In the genomic region with DNA sequence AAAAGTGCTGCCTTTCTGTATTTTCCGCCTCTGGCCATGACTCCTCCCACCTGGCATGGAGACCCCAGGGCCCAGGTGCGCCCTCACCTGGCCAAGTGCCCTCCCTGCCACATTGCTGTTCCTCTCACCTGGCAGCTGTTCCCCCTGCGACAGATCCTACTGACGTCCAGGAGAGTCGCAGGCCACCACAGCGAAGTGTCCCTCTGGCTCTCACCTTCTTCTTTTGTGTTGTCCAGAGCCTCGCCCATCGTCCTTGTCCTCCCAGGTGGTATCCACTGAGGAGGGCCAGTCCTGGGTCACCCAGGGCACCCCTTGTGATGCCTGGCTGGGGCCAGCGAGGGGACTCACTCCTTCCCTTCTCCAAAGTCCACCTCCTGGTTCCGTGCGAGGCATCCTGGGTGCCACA, we compare ENCODE assay signal across 8 cellular contexts. TPM values are rescaled to one million over a fixed set of nuclear protein-coding genes. Genes with fewer than 3 reads are reported as not detected.
DNase-seq lines count a peak whose midpoint lies in the region; ATAC-seq and TF ChIP-seq lines count a peak whose summit lies in the region.

No MANE protein-coding gene starts in this region.

- no peak overlapping the region for H3K27ac ChIP-seq in body of pancreas

- no peaks in the 10 kb centered on the region for H3K36me3 Mint-ChIP-seq in natural killer cell

- peaks cover 0 to 15% of the 10 kb centered on the region in 2 donors for H3K4me1 Mint-ChIP-seq in natural killer cell

- TF ChIP-seq CTCF in AG04449 (IDR thresholded peaks at IDR 0.05; ENCODE audit: insufficient read depth, low read length, missing control alignments), result peak; percentile 24
- TF ChIP-seq CTCF in body of pancreas (IDR thresholded peaks at IDR 0.05), result peak; percentile 26 to 68 (median 56)
- no peak for TF ChIP-seq CTCF in natural killer cell (IDR thresholded peaks at IDR 0.05)

- H3K9me3 Mint-ChIP-seq in natural killer cell, result no peaks in the 10 kb centered on the region

- POLR2A ChIA-PET in AG04449 (lab: Yijun Ruan, JAX), result no interaction called here

- H3K4me3 ChIP-seq in AG04449 (ENCODE audit: low read depth, low read length) (no peak overlapping the region), body of pancreas (no peak overlapping the region)

- peak; percentile 50 for ATAC-seq in body of pancreas
- ATAC-seq in natural killer cell, result no peak
- ATAC-seq in HG03565 (IDR thresholded peaks at IDR 0.05; ENCODE audit: unreplicated experiment), result no peak
- ATAC-seq in HG03378 (IDR thresholded peaks at IDR 0.05; ENCODE audit: unreplicated experiment), result no peak
- no peak for ATAC-seq in GM19324 (IDR thresholded peaks at IDR 0.05; ENCODE audit: low FRiP score, unreplicated experiment)

- 39 to 45% methylated on average over 11 of the region's 11 CpGs for WGBS in body of pancreas, 2 donors

- H3K4me3 Mint-ChIP-seq in natural killer cell, result peak overlapping the region; percentile 49

- no peaks in the 10 kb centered on the region for H3K36me3 ChIP-seq in body of pancreas (replicated peaks in 1 of 2; ENCODE audit: insufficient read depth in 1 of 2, low read depth in 2 of 2)

- intact Hi-C loops in body of pancreas (cut with DNase I) (no loop called here), natural killer cell (cut with micrococcal nuclease) (no loop called here)

- H3K27ac Mint-ChIP-seq in natural killer cell, result no peak overlapping the region

- H3K4me1 ChIP-seq in body of pancreas, result peaks cover 28% of the 10 kb centered on the region

- no peak for TF ChIP-seq POLR2A in body of pancreas (IDR thresholded peaks at IDR 0.05)

- CTCF ChIA-PET in AG04449 (lab: Yijun Ruan, JAX), result no interaction called here

- peaks cover 36% of the 10 kb centered on the region in 2 donors for H3K27me3 Mint-ChIP-seq in natural killer cell (ENCODE audit: low read depth in 2 of 2)

- no peaks in the 10 kb centered on the region for H3K9me3 ChIP-seq in body of pancreas

- H3K27me3 ChIP-seq in body of pancreas, result peaks cover 0 to 8% of the 10 kb centered on the region in 2 donors

- no peak for DNase-seq in AG04449 (ENCODE audit: low read depth, low spot score)
- peak; percentile 69 for DNase-seq in GM19240 (ENCODE audit: insufficient read length, low spot score)
- peak; percentile 83 for DNase-seq in RPMI8226
- DNase-seq in body of pancreas, result peak; percentile 64 to 83 (median 71)
- DNase-seq in natural killer cell, result no peak

RNA-seq across cellular contexts. Expression of a gene that starts 2.6 kb away (rescaled TPM):
- 10 to 100 TPM in 1 of 2 donors, 1 to 10 TPM in 1; 4.2 to 12.2 TPM for total RNA-seq in body of pancreas
- total RNA-seq in natural killer cell, result not detected

Comparison
In these comparisons a context has a peak if more than half of its experiments do, and no peak if none do; other contexts are left out.
1. DNase-seq: peak in GM19240 (single experiment), RPMI8226 (single experiment) and body of pancreas (4 of 4); none in AG04449 (single experiment) and natural killer cell (single experiment).
2. RNA of a gene that starts 2.6 kb away (total RNA-seq): 4.2 to 12.2 TPM in body of pancreas; not detected in natural killer cell; every median in the first group is over 4 times any median in the second.